1 cellular context compared by ENCODE assay signal in the genomic region with DNA sequence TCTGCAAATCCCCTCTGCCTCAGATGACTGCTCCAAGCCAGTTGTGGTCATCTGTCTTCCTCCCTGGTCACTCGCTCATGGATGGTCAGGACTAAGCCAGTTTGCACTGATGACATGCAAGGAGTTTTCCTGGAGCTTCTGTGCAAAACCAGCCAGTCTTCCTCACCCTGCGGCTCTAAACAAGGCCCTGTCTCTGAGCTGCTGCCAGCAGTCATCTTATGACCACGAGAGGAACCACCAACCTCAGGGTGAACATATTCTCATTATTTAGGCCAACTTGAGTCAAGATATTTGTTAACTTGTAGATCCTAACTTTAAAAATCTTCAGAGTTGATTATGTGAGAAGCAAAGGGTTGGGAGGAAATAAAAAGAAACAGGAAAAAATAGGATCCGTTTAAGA.
TF ChIP-seq lines count a peak whose summit lies in the region.

No MANE protein-coding gene starts in this region.

TF ChIP-seq in IMR-90, 13 proteins besides CTCF, POLR2A, EP300 and RAD21:
- no peak for TF ChIP-seq MAFK (IDR thresholded peaks at IDR 0.05; ENCODE audit: low read depth, low read length)
TF ChIP-seq in IMR-90: peak in this region for 0.
